Comparison of ENCODE assay signal across 9 cellular contexts in the genomic region with DNA sequence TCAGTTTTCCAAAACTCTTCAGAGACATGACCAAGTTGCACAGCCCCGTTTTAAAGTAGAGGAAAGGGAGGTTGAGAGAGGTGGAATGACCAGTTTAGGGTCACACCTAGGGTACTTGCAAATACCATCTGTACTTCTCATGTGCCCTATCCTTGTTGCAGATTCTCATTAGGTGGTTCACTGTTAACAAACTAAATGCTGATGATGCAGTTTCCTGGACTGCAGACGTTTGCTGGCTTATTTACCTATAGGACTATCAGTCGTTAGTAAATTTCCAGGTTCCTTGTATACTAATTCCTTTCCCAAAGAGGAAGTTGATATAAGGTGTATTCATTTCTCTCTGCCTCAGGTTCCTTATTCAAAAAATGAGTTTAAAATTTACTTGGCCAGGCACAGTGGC. TPM values are rescaled to one million over a fixed set of nuclear protein-coding genes. Genes with fewer than 3 reads are reported as not detected.
A peak's percentile ranks its signal among the peaks of the same experiment; 100 is the strongest.
DNase-seq lines count a peak whose midpoint lies in the region; ATAC-seq and TF ChIP-seq lines count a peak whose summit lies in the region.
"Had no signal": no experiment of that assay in that cellular context is flagged by ENCODE, and none has a peak within 500 bp of the region (broad histone marks: within the 10 kb centered on the region; RNA-seq: fewer than 3 reads in every experiment).

No MANE protein-coding gene starts in this region.

- POLR2A ChIA-PET in CD4-positive, alpha-beta memory T cell (lab: Charles Lee; ENCODE audit: partially characterized antibody), result interaction anchor here (1.0 kb wide), 1 partner anchor 76 kb away, joined by 3 read pairs; no protein-coding TSS in a partner anchor

- H3K4me3 Mint-ChIP-seq in CD4-positive, alpha-beta memory T cell, result peak overlapping the region in 7 of 8 donors; percentile 31 to 87 (median 78)
- peak overlapping the region; percentile 83 to 90 (median 85) for H3K4me3 Mint-ChIP-seq in nephron

- H3K79me2 ChIP-seq in Karpas-422 (ENCODE audit: low read length), result peaks cover 47% of the 10 kb centered on the region

- H3K4me2 ChIP-seq in Karpas-422 (ENCODE audit: low read depth, low read length, poor library complexity, severe bottlenecking), result peak overlapping the region; percentile 71

- H3K4me1 ChIP-seq in CD4-positive, alpha-beta memory T cell (ENCODE audit: insufficient read depth, low read length), result peaks cover 15% of the 10 kb centered on the region
- H3K4me1 ChIP-seq in Karpas-422 (ENCODE audit: low read length), result peaks cover 37% of the 10 kb centered on the region
- peaks cover 37% of the 10 kb centered on the region for H3K4me1 ChIP-seq in body of pancreas
- peaks cover 0 to 40% (median 14%) of the 10 kb centered on the region in 3 donors for H3K4me1 ChIP-seq in gastroesophageal sphincter

- no peaks in the 10 kb centered on the region for H3K9me3 ChIP-seq in CD4-positive, alpha-beta memory T cell (ENCODE audit: control insufficient read depth in 1 of 2, low read length in 2 of 2)
- H3K9me3 ChIP-seq in Karpas-422 (ENCODE audit: low read length) (no peaks in the 10 kb centered on the region), body of pancreas (no peaks in the 10 kb centered on the region), gastroesophageal sphincter (no peaks in the 10 kb centered on the region)

- DNase-seq in CD4-positive, alpha-beta memory T cell, result no peak
- DNase-seq in Karpas-422, result no peak
- DNase-seq in cardiac fibroblast (ENCODE audit: low read depth in 2 of 2), result no peak
- DNase-seq in body of pancreas, result no peak
- DNase-seq in DMS114 treated with DMSO at 0.1 percent for 48 hours (lab: John Stamatoyannopoulos, UW; ENCODE audit: unreplicated experiment), result no peak
- DNase-seq in H4 (ENCODE audit: low spot score), result no peak
- DNase-seq: SHP77 had no signal

- no peak for TF ChIP-seq EP300 in gastroesophageal sphincter (IDR thresholded peaks at IDR 0.05)

- peak overlapping the region in 2 of 7 donors; percentile 14 to 63 for H3K27ac Mint-ChIP-seq in CD4-positive, alpha-beta memory T cell
- H3K27ac Mint-ChIP-seq in nephron, result peak overlapping the region; percentile 23 to 62 (median 38)

- TF ChIP-seq POLR2A in body of pancreas (IDR thresholded peaks at IDR 0.05) (no peak), gastroesophageal sphincter (IDR thresholded peaks at IDR 0.05) (no peak)

- peaks cover 0 to 15% of the 10 kb centered on the region in 2 donors for H3K36me3 Mint-ChIP-seq in CD4-positive, alpha-beta memory T cell
- peaks cover 18% of the 10 kb centered on the region for H3K36me3 Mint-ChIP-seq in nephron (ENCODE audit: low read depth)

- H4K20me1 ChIP-seq in Karpas-422 (ENCODE audit: insufficient read depth, low read depth, low read length), result peaks cover 45% of the 10 kb centered on the region

- ATAC-seq in body of pancreas (no peak), gastroesophageal sphincter (no peak)

- peaks cover 0 to 1% (median 0%) of the 10 kb centered on the region in 8 donors for H3K9me3 Mint-ChIP-seq in CD4-positive, alpha-beta memory T cell
- H3K9me3 Mint-ChIP-seq in nephron, result no peaks in the 10 kb centered on the region

- H3K27me3 Mint-ChIP-seq in CD4-positive, alpha-beta memory T cell, result no peaks in the 10 kb centered on the region
- H3K27me3 Mint-ChIP-seq in nephron (ENCODE audit: low read depth), result no peaks in the 10 kb centered on the region

- peak overlapping the region; percentile 92 for H3K9ac ChIP-seq in Karpas-422 (ENCODE audit: low read length)

- CTCF ChIA-PET in CD4-positive, alpha-beta memory T cell (lab: Charles Lee; ENCODE audit: partially characterized antibody), result no interaction called here

- H3K27ac ChIP-seq in CD4-positive, alpha-beta memory T cell (ENCODE audit: low read depth, low read length), result no peak overlapping the region
- H3K27ac ChIP-seq in Karpas-422 (ENCODE audit: low read length) (no peak overlapping the region), body of pancreas (peak overlapping the region in 2 of 4 donors; percentile 90 to 92), gastroesophageal sphincter (no peak overlapping the region)

- peaks cover 6 to 29% (median 14%) of the 10 kb centered on the region in 4 donors for H3K4me1 Mint-ChIP-seq in CD4-positive, alpha-beta memory T cell
- peaks cover 50% of the 10 kb centered on the region for H3K4me1 Mint-ChIP-seq in nephron

- 27 to 35% methylated on average over 3 of the region's 3 CpGs for WGBS in body of pancreas, 2 donors
- WGBS in gastroesophageal sphincter (ENCODE audit: low coverage in 1 of 2), 2 donors, result 44 to 75% methylated on average over 1 to 3 of the region's 3 CpGs

- no peaks in the 10 kb centered on the region for H3K27me3 ChIP-seq in CD4-positive, alpha-beta memory T cell (ENCODE audit: insufficient read depth, low read length)
- H3K27me3 ChIP-seq in Karpas-422 (ENCODE audit: low read length) (no peaks in the 10 kb centered on the region), body of pancreas (no peaks in the 10 kb centered on the region), gastroesophageal sphincter (no peaks in the 10 kb centered on the region)

- H2AFZ ChIP-seq in Karpas-422 (ENCODE audit: low read length), result no peak overlapping the region

- intact Hi-C loops in CD4-positive, alpha-beta memory T cell (cut with micrococcal nuclease), result loop anchor here (5.0 to 10.0 kb wide), 4 partner anchors 260 to 525 kb away; a partner anchor contains a TSS
- intact Hi-C loops in body of pancreas (cut with DNase I), result no loop called here

- H3K9me2 ChIP-seq in Karpas-422 (replicated peaks; ENCODE audit: insufficient read depth, low read length), result no peaks in the 10 kb centered on the region

- no peaks in the 10 kb centered on the region for H3K36me3 ChIP-seq in CD4-positive, alpha-beta memory T cell (ENCODE audit: insufficient read depth, low read length)
- H3K36me3 ChIP-seq in Karpas-422 (ENCODE audit: insufficient read depth, low read length), result peaks cover 14% of the 10 kb centered on the region
- H3K36me3 ChIP-seq in body of pancreas (replicated peaks in 1 of 2; ENCODE audit: insufficient read depth in 1 of 2, low read depth in 2 of 2), result peaks cover 0 to 6% of the 10 kb centered on the region in 2 donors
- H3K36me3 ChIP-seq in gastroesophageal sphincter, result peaks cover 0 to 22% of the 10 kb centered on the region in 2 donors

- H3K4me3 ChIP-seq in CD4-positive, alpha-beta memory T cell (ENCODE audit: low read length in 2 of 2), result no peak overlapping the region
- H3K4me3 ChIP-seq in Karpas-422 (ENCODE audit: low read length) (peak overlapping the region; percentile 94), cardiac fibroblast (replicated peaks in 1 of 2; ENCODE audit: low read depth in 2 of 2, low read length in 2 of 2) (peak overlapping the region; percentile 71 to 82), body of pancreas (no peak overlapping the region), gastroesophageal sphincter (no peak overlapping the region)

- TF ChIP-seq CTCF in cardiac fibroblast (IDR thresholded peaks at IDR 0.05; ENCODE audit: low read depth, low read length), result no peak
- no peak for TF ChIP-seq CTCF in nephron (IDR thresholded peaks at IDR 0.05; ENCODE audit: unreplicated experiment in 3 of 3)
- no peak for TF ChIP-seq CTCF in body of pancreas (IDR thresholded peaks at IDR 0.05)
- no peak for TF ChIP-seq CTCF in gastroesophageal sphincter (IDR thresholded peaks at IDR 0.05)

RNA-seq across cellular contexts. Expression of a gene that starts 1.4 kb away (rescaled TPM):
- 10 to 100 TPM; 17.2 to 21.8 TPM for total RNA-seq in CD4-positive, alpha-beta memory T cell
- polyA plus RNA-seq in CD4-positive, alpha-beta memory T cell, result 1 to 10 TPM; 3.9 to 5.5 TPM
- 30.5 and 40.0 TPM in 2 replicates for total RNA-seq in Karpas-422 (2014; rRNA removed; shearing (Covaris generic); ENCODE audit: low replicate concordance)
- 10 to 100 TPM; 30.1 to 44.2 TPM for total RNA-seq in body of pancreas
- 23.6 and 29.4 TPM in 2 replicates for total RNA-seq in H4 (2014; rRNA removed; shearing (Covaris generic))
- total RNA-seq in gastroesophageal sphincter, result 10 to 100 TPM; 27.6 to 44.0 (median 35.9) TPM

RNA-seq across cellular contexts. Expression of a gene that starts 41.8 kb away (rescaled TPM):
- total RNA-seq in CD4-positive, alpha-beta memory T cell, result 100 to 1,000 TPM; 332 to 362 TPM
- 100 to 1,000 TPM; 187 to 249 TPM for polyA plus RNA-seq in CD4-positive, alpha-beta memory T cell
- total RNA-seq in Karpas-422 (2014; rRNA removed; shearing (Covaris generic); ENCODE audit: low replicate concordance), result 208 and 281 TPM in 2 replicates
- total RNA-seq in body of pancreas (100 to 1,000 TPM; 226 to 271 TPM), gastroesophageal sphincter (100 to 1,000 TPM; 317 to 360 (median 330) TPM)
- total RNA-seq in H4 (2014; rRNA removed; shearing (Covaris generic)), result 250 and 279 TPM in 2 replicates

RNA-seq across cellular contexts. Expression of a gene that starts 42.1 kb away (rescaled TPM):
- 100 to 1,000 TPM; 166 to 183 TPM for total RNA-seq in CD4-positive, alpha-beta memory T cell
- 10 to 100 TPM; 24.7 to 82.3 TPM for polyA plus RNA-seq in CD4-positive, alpha-beta memory T cell
- total RNA-seq in Karpas-422 (2014; rRNA removed; shearing (Covaris generic); ENCODE audit: low replicate concordance), result 141 and 167 TPM in 2 replicates
- total RNA-seq in body of pancreas, result 100 to 1,000 TPM; 501 to 612 TPM
- total RNA-seq in H4 (2014; rRNA removed; shearing (Covaris generic)), result 324 and 350 TPM in 2 replicates
- total RNA-seq in gastroesophageal sphincter, result 100 to 1,000 TPM; 279 to 367 (median 295) TPM

Comparison
In these comparisons a context has a peak if more than half of its experiments do, and no peak if none do; other contexts are left out.
1. H3K4me3 ChIP-seq: peak in Karpas-422 (single experiment) and cardiac fibroblast (2 of 2); none in CD4-positive, alpha-beta memory T cell (0 of 2), body of pancreas (0 of 2) and gastroesophageal sphincter (0 of 2).